ENCODE assay signal across 9 cellular contexts in genomic region chr2:121033597-121033996, GRCh38.
"Had no signal": no experiment of that assay in that cellular context is flagged by ENCODE, and none has a peak within 500 bp of the region (broad histone marks: within the 10 kb centered on the region; RNA-seq: fewer than 3 reads in every experiment).

No MANE protein-coding gene starts in this region.

- H3K9me3 Mint-ChIP-seq: HFFc6 had no signal

- H3K4me1 ChIP-seq: HAP-1 had no signal

- H3K9ac ChIP-seq: GM23248 had no signal

- H3K4me3 Mint-ChIP-seq: HFFc6 had no signal

- H3K36me3 ChIP-seq: HAP-1 had no signal

- H2AFZ ChIP-seq: GM23248 had no signal

- H3K9me3 ChIP-seq: HAP-1 had no signal

- DNase-seq: GM23248, GOT3, H7, HFFc6, IMR-90 had no signal

- H3K4me3 ChIP-seq: GM23248, HAP-1, K562 had no signal

- H3K27ac ChIP-seq: GM23248, HL-60 had no signal

- H3K27ac Mint-ChIP-seq: HFFc6 had no signal

- ATAC-seq: HCT116, K562 had no signal
